ENCODE assay signal across 21 cellular contexts in the genomic region with DNA sequence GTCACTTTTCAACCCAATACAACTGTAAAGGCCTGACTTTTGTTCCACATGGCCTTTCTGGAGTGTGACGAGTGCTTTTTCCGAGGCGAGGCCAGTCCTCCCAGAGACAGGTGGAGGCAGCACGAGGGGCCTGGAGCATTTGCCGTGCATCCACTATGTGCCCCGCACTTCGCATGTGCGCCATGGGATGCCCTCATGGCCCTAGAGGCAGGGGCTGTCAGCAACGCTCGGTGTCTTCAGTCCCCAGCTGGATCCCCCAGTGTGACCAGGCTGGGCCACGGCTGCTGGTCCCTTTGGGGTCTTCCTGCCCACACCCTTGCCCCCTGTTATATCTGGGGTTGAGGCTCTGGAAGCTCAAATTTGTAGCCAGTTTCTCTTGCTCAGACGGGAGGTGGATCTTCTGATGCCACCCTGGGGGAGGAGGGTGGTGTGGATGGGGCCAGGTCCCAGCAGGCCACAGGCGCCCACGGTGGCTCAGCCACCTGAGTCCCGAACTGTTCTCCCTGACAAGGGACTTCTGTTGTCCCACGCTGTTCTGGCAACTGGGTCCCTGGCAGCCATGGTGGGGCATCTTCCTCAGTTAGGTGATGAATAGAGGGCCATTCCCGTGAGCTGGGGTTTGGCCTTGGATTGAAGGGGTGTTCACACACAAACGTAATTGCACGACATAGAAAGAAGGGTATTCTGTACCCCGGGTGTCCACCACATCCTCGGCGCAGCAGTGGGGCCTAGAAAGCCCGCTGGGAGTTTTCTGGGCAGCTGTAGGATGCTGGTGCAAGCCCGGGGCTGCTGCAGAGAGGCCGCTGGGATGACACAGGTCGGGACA.
DNase-seq lines count a peak whose midpoint lies in the region; ATAC-seq, FAIRE-seq and TF ChIP-seq lines count a peak whose summit lies in the region.
"Had no signal": no experiment of that assay in that cellular context is flagged by ENCODE, and none has a peak within 500 bp of the region (broad histone marks: within the 10 kb centered on the region; RNA-seq: fewer than 3 reads in every experiment).

No MANE protein-coding gene starts in this region.

- no peak overlapping the region for H3K9ac ChIP-seq in BLaER1 treated with 17β-estradiol and CSF1 and Interleukin-3, amounts not matched to agents 10 nM and 100 nM

- TF ChIP-seq POLR2A in GM12892 (IDR thresholded peaks at IDR 0.05; ENCODE audit: low read depth, low read length) = no peak

- H3K27me3 ChIP-seq in BE2C (no peaks in the 10 kb centered on the region), left lung (no peaks in the 10 kb centered on the region)
- H3K27me3 ChIP-seq in BLaER1 treated with 17β-estradiol and CSF1 and Interleukin-3, amounts not matched to agents 10 nM and 100 nM = no peaks in the 10 kb centered on the region

- no peak overlapping the region for H3K27ac ChIP-seq in BLaER1 treated with 17β-estradiol and CSF1 and Interleukin-3, amounts not matched to agents 10 nM and 100 nM
- H3K27ac ChIP-seq in left lung = no peak overlapping the region
- H3K27ac ChIP-seq: C4-2B had no signal

- peak overlapping the region in 8 of 11 experiments; percentile 26 to 60 (median 48); a peak in 11 of 22 replicates for H3K4me2 ChIP-seq in BLaER1 treated with 17β-estradiol and CSF1 and Interleukin-3, amounts not matched to agents 10 nM and 100 nM

- H3K4me1 ChIP-seq in BE2C (peaks cover 14% of the 10 kb centered on the region), left lung (no peaks in the 10 kb centered on the region)
- peaks cover 0 to 47% (median 23%) of the 10 kb centered on the region in 10 experiments; a peak in 12 of 20 replicates for H3K4me1 ChIP-seq in BLaER1 treated with 17β-estradiol and CSF1 and Interleukin-3, amounts not matched to agents 10 nM and 100 nM

- intact Hi-C loops in left lung (cut with DNase I) (no loop called here), posterior vena cava (cut with DNase I) (no loop called here)

- ATAC-seq in left lung (no peak), HG02852 (IDR thresholded peaks at IDR 0.05; ENCODE audit: unreplicated experiment) (no peak)
- ATAC-seq: Panc1 had no signal

- H3K9me3 ChIP-seq in BE2C (no peaks in the 10 kb centered on the region), left lung (no peaks in the 10 kb centered on the region)
- no peaks in the 10 kb centered on the region for H3K9me3 ChIP-seq in BLaER1 treated with 17β-estradiol and CSF1 and Interleukin-3, amounts not matched to agents 10 nM and 100 nM (replicated peaks in 1 of 11)

- H3K36me3 ChIP-seq in BE2C (no peaks in the 10 kb centered on the region), left lung (no peaks in the 10 kb centered on the region)
- no peaks in the 10 kb centered on the region for H3K36me3 ChIP-seq in BLaER1 treated with 17β-estradiol and CSF1 and Interleukin-3, amounts not matched to agents 10 nM and 100 nM

- no peak for FAIRE-seq in GM12892 (lab: Jason Lieb, UNC)
- FAIRE-seq: D721Med, H54 had no signal

- peaks cover 0 to 12% (median 0%) of the 10 kb centered on the region in 11 experiments; a peak in 2 of 22 replicates for H4K20me1 ChIP-seq in BLaER1 treated with 17β-estradiol and CSF1 and Interleukin-3, amounts not matched to agents 10 nM and 100 nM

- H3K4me3 ChIP-seq in BE2C (ENCODE audit: low read depth, low read length) (no peak overlapping the region), left lung (no peak overlapping the region)
- no peak overlapping the region for H3K4me3 ChIP-seq in BLaER1 treated with 17β-estradiol and CSF1 and Interleukin-3, amounts not matched to agents 10 nM and 100 nM

- no peak for TF ChIP-seq CTCF in BE2C (IDR thresholded peaks at IDR 0.05; ENCODE audit: low read depth, low read length)
- no peak for TF ChIP-seq CTCF in left lung (IDR thresholded peaks at IDR 0.05)

- DNase-seq in BE2C (peak; percentile 4), left lung (peak; percentile 16 to 51), posterior vena cava (ENCODE audit: low spot score) (peak; percentile 76), occipital lobe (lab: John Stamatoyannopoulos, UW) (no peak), GM12892 (ENCODE audit: insufficient read length) (no peak)
- DNase-seq: ACHN, DMS53, GDM1, Karpas-422, MV-4-11, NCI-H1105 treated with DMSO at 0.1 percent for 48 hours, NCI-H2029 treated with DMSO at 0.1 percent for 48 hours, NCI-H2171, NCI-H345, NCI-H82 had no signal

Comparison
In these comparisons a context has a peak if more than half of its experiments do, and no peak if none do; other contexts are left out.
1. DNase-seq: peak in BE2C (single experiment), left lung (2 of 2) and posterior vena cava (single experiment); none in occipital lobe (single experiment) and GM12892 (single experiment).